In genomic region chr9:89883401-89884341, GRCh38 we compare ENCODE assay signal across 21 cellular contexts.
A peak's percentile ranks its signal among the peaks of the same experiment; 100 is the strongest.
DNase-seq lines count a peak whose midpoint lies in the region; ATAC-seq and TF ChIP-seq lines count a peak whose summit lies in the region.
"Had no signal": no experiment of that assay in that cellular context is flagged by ENCODE, and none has a peak within 500 bp of the region (broad histone marks: within the 10 kb centered on the region; RNA-seq: fewer than 3 reads in every experiment).

No MANE protein-coding gene starts in this region.

- ATAC-seq in activated CD8-positive, alpha-beta memory T cell treated with anti-CD3 and anti-CD28 coated beads, Interleukin-2, amount 10 ng/mL, durations not matched to agents 7 days and 5 days: no peak
- ATAC-seq in HG03139 (IDR thresholded peaks at IDR 0.05; ENCODE audit: unreplicated experiment) (no peak), GM23338 (no peak)
- ATAC-seq: activated T-cell treated with anti-CD3 and anti-CD28 coated beads, Interleukin-2, amount 50 U/mL, for 4 hours; gastroesophageal sphincter; HCT116 had no signal

- TF ChIP-seq CTCF in sigmoid colon (IDR thresholded peaks at IDR 0.05) (no peak), GM23338 (conservative IDR thresholded peaks at IDR 0.05; ENCODE audit: low read depth in 2 of 2) (no peak)

- H3F3A ChIP-seq in GM23338 (replicated peaks; ENCODE audit: low read depth): no peaks in the 10 kb centered on the region

- no peaks in the 10 kb centered on the region for H3K4me1 Mint-ChIP-seq in activated CD8-positive, alpha-beta memory T cell treated with anti-CD3 and anti-CD28 coated beads, Interleukin-2, amount 10 ng/mL, durations not matched to agents 7 days and 5 days
- no peaks in the 10 kb centered on the region; the same call in 1 of the 3 replicates for H3K4me1 Mint-ChIP-seq in GM23338

- no peak overlapping the region for H3K9ac ChIP-seq in BLaER1

- H3K79me2 ChIP-seq in GM23338 (replicated peaks; ENCODE audit: insufficient read depth): no peaks in the 10 kb centered on the region

- H3K4me2 ChIP-seq in BLaER1 (peak overlapping the region; percentile 34; the same call in 1 of the 2 replicates), GM23338 (no peak overlapping the region)

- TF ChIP-seq EP300 in sigmoid colon (IDR thresholded peaks at IDR 0.05): no peak

- intact Hi-C loops in sigmoid colon (cut with DNase I): no loop called here

- CTCF ChIA-PET in activated CD8-positive, alpha-beta memory T cell treated with anti-CD3 and anti-CD28 coated beads, Interleukin-2, amount 10 ng/mL, durations not matched to agents 7 days and 5 days (lab: Charles Lee): no interaction called here
- CTCF ChIA-PET in HEK293T (lab: Yijun Ruan, JAX): interaction anchor here (0.6 kb wide), 1 partner anchor 24 kb away, joined by 3 read pairs; no protein-coding TSS in a partner anchor

- H3K36me3 ChIP-seq in BLaER1 (no peaks in the 10 kb centered on the region), sigmoid colon (no peaks in the 10 kb centered on the region), GM23338 (ENCODE audit: insufficient read depth) (no peaks in the 10 kb centered on the region)
- H3K36me3 ChIP-seq: breast epithelium, gastroesophageal sphincter had no signal

- H3K4me1 ChIP-seq in BLaER1: peaks cover 51% of the 10 kb centered on the region
- peaks cover 0 to 23% (median 19%) of the 10 kb centered on the region in 4 donors for H3K4me1 ChIP-seq in sigmoid colon
- H3K4me1 ChIP-seq in GM23338 (ENCODE audit: insufficient read depth): no peaks in the 10 kb centered on the region
- H3K4me1 ChIP-seq: breast epithelium had no signal

- no peak overlapping the region for H3K4me3 ChIP-seq in BLaER1
- no peak overlapping the region for H3K4me3 ChIP-seq in sigmoid colon
- no peak overlapping the region for H3K4me3 ChIP-seq in GM23338
- H3K4me3 ChIP-seq: breast epithelium, gastroesophageal sphincter had no signal

- POLR2A ChIA-PET in HEK293T (lab: Yijun Ruan, JAX): no interaction called here

- no peaks in the 10 kb centered on the region for H3K27me3 Mint-ChIP-seq in activated CD8-positive, alpha-beta memory T cell treated with anti-CD3 and anti-CD28 coated beads, Interleukin-2, amount 10 ng/mL, durations not matched to agents 7 days and 5 days
- H3K27me3 Mint-ChIP-seq in GM23338 (ENCODE audit: insufficient read depth, low read depth, poor library complexity): peaks cover 3% of the 10 kb centered on the region

- DNase-seq in activated CD8-positive, alpha-beta memory T cell treated with anti-CD3 and anti-CD28 coated beads, Interleukin-2, amount 10 ng/mL, durations not matched to agents 7 days and 5 days: peak; percentile 38
- DNase-seq in islet precursor cell (peak; percentile 33), sigmoid colon (peak; percentile 36), EL (no peak), HEK293T (ENCODE audit: extremely low spot score) (no peak), GM23338 (ENCODE audit: low spot score) (no peak)
- DNase-seq: activated naive CD4-positive, alpha-beta T cell treated with anti-CD3 and anti-CD28 coated beads for 36 hours; activated T-cell treated with anti-CD3 and anti-CD28 coated beads, Interleukin-2, amount 50 U/mL, for 4 hours; cortex of kidney; IMR-90; mammary epithelial cell; NCI-H1092 treated with DMSO at 0.1 percent for 48 hours; NCI-H2081; stimulated activated CD4-positive, alpha-beta T cell treated with anti-CD3 and anti-CD28 coated beads, Interleukin-12 subunit alpha, Interleukin-12 subunit beta, amount 100 ng/mL, for 4 hours; T-helper 9 cell had no signal

- H3K9me3 Mint-ChIP-seq in activated CD8-positive, alpha-beta memory T cell treated with anti-CD3 and anti-CD28 coated beads, Interleukin-2, amount 10 ng/mL, durations not matched to agents 7 days and 5 days (ENCODE audit: low read depth): no peaks in the 10 kb centered on the region
- H3K9me3 Mint-ChIP-seq in GM23338: no peaks in the 10 kb centered on the region
- H3K9me3 Mint-ChIP-seq: activated naive CD4-positive, alpha-beta T cell treated with anti-CD3 and anti-CD28 coated beads for 36 hours; activated T-cell treated with anti-CD3 and anti-CD28 coated beads, Interleukin-2, amount 50 U/mL, for 4 hours had no signal

- no peaks in the 10 kb centered on the region for H3K36me3 Mint-ChIP-seq in activated CD8-positive, alpha-beta memory T cell treated with anti-CD3 and anti-CD28 coated beads, Interleukin-2, amount 10 ng/mL, durations not matched to agents 7 days and 5 days
- H3K36me3 Mint-ChIP-seq in GM23338 (ENCODE audit: low read depth): no peaks in the 10 kb centered on the region

- no peaks in the 10 kb centered on the region for H3K9me3 ChIP-seq in BLaER1
- H3K9me3 ChIP-seq in sigmoid colon: no peaks in the 10 kb centered on the region
- H3K9me3 ChIP-seq: breast epithelium, gastroesophageal sphincter had no signal

- H3K4me3 Mint-ChIP-seq in activated CD8-positive, alpha-beta memory T cell treated with anti-CD3 and anti-CD28 coated beads, Interleukin-2, amount 10 ng/mL, durations not matched to agents 7 days and 5 days: no peak overlapping the region
- H3K4me3 Mint-ChIP-seq in GM23338: no peak overlapping the region
- H3K4me3 Mint-ChIP-seq: activated naive CD4-positive, alpha-beta T cell treated with anti-CD3 and anti-CD28 coated beads for 36 hours; activated T-cell treated with anti-CD3 and anti-CD28 coated beads, Interleukin-2, amount 50 U/mL, for 4 hours had no signal

- H3K27me3 ChIP-seq in BLaER1 (no peaks in the 10 kb centered on the region), sigmoid colon (no peaks in the 10 kb centered on the region), GM23338 (ENCODE audit: insufficient read depth) (no peaks in the 10 kb centered on the region)
- H3K27me3 ChIP-seq: breast epithelium, gastroesophageal sphincter had no signal

- no peaks in the 10 kb centered on the region for H3K9me2 ChIP-seq in GM23338 (ENCODE audit: insufficient read depth)

- no peak for TF ChIP-seq POLR2A in sigmoid colon (IDR thresholded peaks at IDR 0.05)

- no peak overlapping the region for H2AFZ ChIP-seq in GM23338

- 91 to 94% methylated on average over 12 of the region's 12 CpGs for WGBS in sigmoid colon, 2 donors

- H4K20me1 ChIP-seq in BLaER1: no peaks in the 10 kb centered on the region
- no peaks in the 10 kb centered on the region for H4K20me1 ChIP-seq in GM23338 (replicated peaks; ENCODE audit: insufficient read depth)

- H3K27ac Mint-ChIP-seq in activated CD8-positive, alpha-beta memory T cell treated with anti-CD3 and anti-CD28 coated beads, Interleukin-2, amount 10 ng/mL, durations not matched to agents 7 days and 5 days: no peak overlapping the region
- H3K27ac Mint-ChIP-seq in GM23338: no peak overlapping the region
- H3K27ac Mint-ChIP-seq: activated naive CD4-positive, alpha-beta T cell treated with anti-CD3 and anti-CD28 coated beads for 36 hours had no signal

- 0 out of 2 replicates have a peak overlapping the region, but pooled peaks have one; percentile 7 for H3K27ac ChIP-seq in BLaER1
- H3K27ac ChIP-seq in sigmoid colon: no peak overlapping the region
- no peak overlapping the region for H3K27ac ChIP-seq in GM23338 (ENCODE audit: low read depth)
- H3K27ac ChIP-seq: breast epithelium, C4-2B had no signal

TF ChIP-seq in HEK293T, 16 proteins besides CTCF, POLR2A, EP300 and RAD21:
- no peak for TF ChIP-seq FOXM1 (IDR thresholded peaks at IDR 0.05; ENCODE audit: borderline replicate concordance)
TF ChIP-seq in HEK293T: peak in this region for 0.

TF ChIP-seq in GM23338, 12 proteins besides CTCF, POLR2A, EP300 and RAD21:
- no peak for TF ChIP-seq STAT1 (IDR thresholded peaks at IDR 0.05; ENCODE audit: unreplicated experiment)
- no peak for TF ChIP-seq ETS1 (IDR thresholded peaks at IDR 0.05)
- TF ChIP-seq REST (IDR thresholded peaks at IDR 0.05; ENCODE audit: unreplicated experiment): no peak
- no peak for TF ChIP-seq ZNF114 (CRISPR knock-in tag; IDR thresholded peaks at IDR 0.05)
- TF ChIP-seq POLR2AphosphoS5 (IDR thresholded peaks at IDR 0.05; ENCODE audit: low read depth): no peak
- TF ChIP-seq EZH2phosphoT487 (IDR thresholded peaks at IDR 0.05; ENCODE audit: unreplicated experiment): no peak

Comparison
In these comparisons a context has a peak if more than half of its experiments do, and no peak if none do; other contexts are left out.
1. DNase-seq: peak in activated CD8-positive, alpha-beta memory T cell treated with anti-CD3 and anti-CD28 coated beads, Interleukin-2, amount 10 ng/mL, durations not matched to agents 7 days and 5 days (single experiment), islet precursor cell (single experiment) and sigmoid colon (single experiment); none in EL (single experiment), HEK293T (single experiment) and GM23338 (single experiment).